Comparison of ENCODE assay signal across 1 cellular context in the genomic region with DNA sequence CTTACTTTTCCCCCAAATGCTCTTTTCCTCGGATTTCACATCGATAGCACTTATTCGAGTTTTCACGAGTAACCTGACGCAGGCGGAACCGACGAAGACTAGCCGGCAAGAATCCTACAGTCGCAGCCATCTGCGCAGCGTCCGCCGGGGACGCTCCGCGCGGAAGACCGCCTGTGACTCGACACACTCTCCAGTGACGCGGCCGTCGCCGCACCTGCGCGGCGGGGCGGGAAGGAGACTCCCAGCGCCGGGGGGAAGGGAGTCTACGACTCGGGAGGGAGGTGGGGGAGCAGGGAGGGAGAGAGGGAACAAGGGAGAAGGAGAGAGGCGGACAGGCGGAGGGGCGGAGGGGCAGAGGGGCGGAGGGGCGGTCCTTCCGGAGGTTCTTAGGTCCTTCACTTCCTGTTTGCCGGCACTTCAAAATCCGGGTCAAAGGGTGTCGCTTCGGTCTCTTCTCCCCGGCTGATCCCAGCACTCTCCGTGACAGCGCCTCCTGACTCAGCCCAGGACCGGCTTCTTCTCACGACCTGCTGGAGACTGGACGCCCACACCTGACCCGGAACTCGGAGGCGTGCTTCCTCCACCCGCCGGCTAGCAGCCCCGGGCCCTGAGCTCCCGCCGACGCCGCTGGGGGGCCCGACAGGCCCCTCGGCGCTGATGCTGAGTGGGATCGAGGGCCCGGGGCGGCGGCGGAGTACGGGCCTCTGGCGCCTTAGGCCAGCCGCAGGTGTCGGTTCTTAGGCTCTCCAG.
TF ChIP-seq lines count a peak whose summit lies in the region.

A gene with protein sequence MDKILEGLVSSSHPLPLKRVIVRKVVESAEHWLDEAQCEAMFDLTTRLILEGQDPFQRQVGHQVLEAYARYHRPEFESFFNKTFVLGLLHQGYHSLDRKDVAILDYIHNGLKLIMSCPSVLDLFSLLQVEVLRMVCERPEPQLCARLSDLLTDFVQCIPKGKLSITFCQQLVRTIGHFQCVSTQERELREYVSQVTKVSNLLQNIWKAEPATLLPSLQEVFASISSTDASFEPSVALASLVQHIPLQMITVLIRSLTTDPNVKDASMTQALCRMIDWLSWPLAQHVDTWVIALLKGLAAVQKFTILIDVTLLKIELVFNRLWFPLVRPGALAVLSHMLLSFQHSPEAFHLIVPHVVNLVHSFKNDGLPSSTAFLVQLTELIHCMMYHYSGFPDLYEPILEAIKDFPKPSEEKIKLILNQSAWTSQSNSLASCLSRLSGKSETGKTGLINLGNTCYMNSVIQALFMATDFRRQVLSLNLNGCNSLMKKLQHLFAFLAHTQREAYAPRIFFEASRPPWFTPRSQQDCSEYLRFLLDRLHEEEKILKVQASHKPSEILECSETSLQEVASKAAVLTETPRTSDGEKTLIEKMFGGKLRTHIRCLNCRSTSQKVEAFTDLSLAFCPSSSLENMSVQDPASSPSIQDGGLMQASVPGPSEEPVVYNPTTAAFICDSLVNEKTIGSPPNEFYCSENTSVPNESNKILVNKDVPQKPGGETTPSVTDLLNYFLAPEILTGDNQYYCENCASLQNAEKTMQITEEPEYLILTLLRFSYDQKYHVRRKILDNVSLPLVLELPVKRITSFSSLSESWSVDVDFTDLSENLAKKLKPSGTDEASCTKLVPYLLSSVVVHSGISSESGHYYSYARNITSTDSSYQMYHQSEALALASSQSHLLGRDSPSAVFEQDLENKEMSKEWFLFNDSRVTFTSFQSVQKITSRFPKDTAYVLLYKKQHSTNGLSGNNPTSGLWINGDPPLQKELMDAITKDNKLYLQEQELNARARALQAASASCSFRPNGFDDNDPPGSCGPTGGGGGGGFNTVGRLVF (plus strand): TSS at position 415 of the 750 bp plus-strand sequence. CDS start 534 bp downstream, outside the sequence.

TF ChIP-seq in HepG2, 621 proteins besides CTCF, POLR2A, EP300 and RAD21 (continued from another document and continues in another):
- TF ChIP-seq, protein P1, sequence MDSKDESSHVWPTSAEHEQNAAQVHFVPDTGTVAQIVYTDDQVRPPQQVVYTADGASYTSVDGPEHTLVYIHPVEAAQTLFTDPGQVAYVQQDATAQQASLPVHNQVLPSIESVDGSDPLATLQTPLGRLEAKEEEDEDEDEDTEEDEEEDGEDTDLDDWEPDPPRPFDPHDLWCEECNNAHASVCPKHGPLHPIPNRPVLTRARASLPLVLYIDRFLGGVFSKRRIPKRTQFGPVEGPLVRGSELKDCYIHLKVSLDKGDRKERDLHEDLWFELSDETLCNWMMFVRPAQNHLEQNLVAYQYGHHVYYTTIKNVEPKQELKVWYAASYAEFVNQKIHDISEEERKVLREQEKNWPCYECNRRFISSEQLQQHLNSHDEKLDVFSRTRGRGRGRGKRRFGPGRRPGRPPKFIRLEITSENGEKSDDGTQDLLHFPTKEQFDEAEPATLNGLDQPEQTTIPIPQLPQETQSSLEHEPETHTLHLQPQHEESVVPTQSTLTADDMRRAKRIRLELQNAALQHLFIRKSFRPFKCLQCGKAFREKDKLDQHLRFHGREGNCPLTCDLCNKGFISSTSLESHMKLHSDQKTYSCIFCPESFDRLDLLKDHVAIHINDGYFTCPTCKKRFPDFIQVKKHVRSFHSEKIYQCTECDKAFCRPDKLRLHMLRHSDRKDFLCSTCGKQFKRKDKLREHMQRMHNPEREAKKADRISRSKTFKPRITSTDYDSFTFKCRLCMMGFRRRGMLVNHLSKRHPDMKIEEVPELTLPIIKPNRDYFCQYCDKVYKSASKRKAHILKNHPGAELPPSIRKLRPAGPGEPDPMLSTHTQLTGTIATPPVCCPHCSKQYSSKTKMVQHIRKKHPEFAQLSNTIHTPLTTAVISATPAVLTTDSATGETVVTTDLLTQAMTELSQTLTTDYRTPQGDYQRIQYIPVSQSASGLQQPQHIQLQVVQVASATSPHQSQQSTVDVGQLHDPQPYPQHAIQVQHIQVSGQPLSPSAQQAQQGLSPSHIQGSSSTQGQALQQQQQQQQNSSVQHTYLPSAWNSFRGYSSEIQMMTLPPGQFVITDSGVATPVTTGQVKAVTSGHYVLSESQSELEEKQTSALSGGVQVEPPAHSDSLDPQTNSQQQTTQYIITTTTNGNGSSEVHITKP (CRISPR knock-in tag; IDR thresholded peaks at IDR 0.05; ENCODE audit: low read depth), result peak; percentile 66
- peak; percentile 71 for TF ChIP-seq PHF8 (CRISPR knock-in tag; IDR thresholded peaks at IDR 0.05)
- TF ChIP-seq TAF15 (IDR thresholded peaks at IDR 0.05; ENCODE audit: low read depth, low read length, poor library complexity, severe bottlenecking), result no peak
- TF ChIP-seq PHF5A (CRISPR knock-in tag; IDR thresholded peaks at IDR 0.05; ENCODE audit: low read depth, unreplicated experiment), result peak; percentile 21
- TF ChIP-seq, protein P2, sequence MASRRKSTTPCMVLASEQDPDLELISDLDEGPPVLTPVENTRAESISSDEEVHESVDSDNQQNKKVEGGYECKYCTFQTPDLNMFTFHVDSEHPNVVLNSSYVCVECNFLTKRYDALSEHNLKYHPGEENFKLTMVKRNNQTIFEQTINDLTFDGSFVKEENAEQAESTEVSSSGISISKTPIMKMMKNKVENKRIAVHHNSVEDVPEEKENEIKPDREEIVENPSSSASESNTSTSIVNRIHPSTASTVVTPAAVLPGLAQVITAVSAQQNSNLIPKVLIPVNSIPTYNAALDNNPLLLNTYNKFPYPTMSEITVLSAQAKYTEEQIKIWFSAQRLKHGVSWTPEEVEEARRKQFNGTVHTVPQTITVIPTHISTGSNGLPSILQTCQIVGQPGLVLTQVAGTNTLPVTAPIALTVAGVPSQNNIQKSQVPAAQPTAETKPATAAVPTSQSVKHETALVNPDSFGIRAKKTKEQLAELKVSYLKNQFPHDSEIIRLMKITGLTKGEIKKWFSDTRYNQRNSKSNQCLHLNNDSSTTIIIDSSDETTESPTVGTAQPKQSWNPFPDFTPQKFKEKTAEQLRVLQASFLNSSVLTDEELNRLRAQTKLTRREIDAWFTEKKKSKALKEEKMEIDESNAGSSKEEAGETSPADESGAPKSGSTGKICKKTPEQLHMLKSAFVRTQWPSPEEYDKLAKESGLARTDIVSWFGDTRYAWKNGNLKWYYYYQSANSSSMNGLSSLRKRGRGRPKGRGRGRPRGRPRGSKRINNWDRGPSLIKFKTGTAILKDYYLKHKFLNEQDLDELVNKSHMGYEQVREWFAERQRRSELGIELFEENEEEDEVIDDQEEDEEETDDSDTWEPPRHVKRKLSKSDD (CRISPR knock-in tag; IDR thresholded peaks at IDR 0.05; ENCODE audit: low read depth), result 0 out of 2 replicates have a peak, but pooled peaks have one; percentile 30
- TF ChIP-seq ZNF547 (CRISPR knock-in tag; IDR thresholded peaks at IDR 0.05), result 0 out of 2 replicates have a peak, but pooled peaks have one; percentile 65
- TF ChIP-seq PPARG (CRISPR knock-in tag; conservative IDR thresholded peaks at IDR 0.05), result no peak
- TF ChIP-seq, protein P3, sequence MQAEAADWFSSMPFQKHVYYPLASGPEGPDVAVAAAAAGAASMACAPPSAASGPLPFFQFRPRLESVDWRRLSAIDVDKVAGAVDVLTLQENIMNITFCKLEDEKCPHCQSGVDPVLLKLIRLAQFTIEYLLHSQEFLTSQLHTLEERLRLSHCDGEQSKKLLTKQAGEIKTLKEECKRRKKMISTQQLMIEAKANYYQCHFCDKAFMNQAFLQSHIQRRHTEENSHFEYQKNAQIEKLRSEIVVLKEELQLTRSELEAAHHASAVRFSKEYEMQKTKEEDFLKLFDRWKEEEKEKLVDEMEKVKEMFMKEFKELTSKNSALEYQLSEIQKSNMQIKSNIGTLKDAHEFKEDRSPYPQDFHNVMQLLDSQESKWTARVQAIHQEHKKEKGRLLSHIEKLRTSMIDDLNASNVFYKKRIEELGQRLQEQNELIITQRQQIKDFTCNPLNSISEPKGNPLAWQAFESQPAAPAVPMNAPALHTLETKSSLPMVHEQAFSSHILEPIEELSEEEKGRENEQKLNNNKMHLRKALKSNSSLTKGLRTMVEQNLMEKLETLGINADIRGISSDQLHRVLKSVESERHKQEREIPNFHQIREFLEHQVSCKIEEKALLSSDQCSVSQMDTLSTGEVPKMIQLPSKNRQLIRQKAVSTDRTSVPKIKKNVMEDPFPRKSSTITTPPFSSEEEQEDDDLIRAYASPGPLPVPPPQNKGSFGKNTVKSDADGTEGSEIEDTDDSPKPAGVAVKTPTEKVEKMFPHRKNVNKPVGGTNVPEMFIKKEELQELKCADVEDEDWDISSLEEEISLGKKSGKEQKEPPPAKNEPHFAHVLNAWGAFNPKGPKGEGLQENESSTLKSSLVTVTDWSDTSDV (CRISPR knock-in tag; IDR thresholded peaks at IDR 0.05), result no peak
- TF ChIP-seq FOXJ3 (CRISPR knock-in tag; IDR thresholded peaks at IDR 0.05; ENCODE audit: borderline replicate concordance), result 0 out of 2 replicates have a peak, but pooled peaks have one; percentile 43
- 0 out of 2 replicates have a peak, but pooled peaks have one; percentile 31 for TF ChIP-seq ZNF350 (CRISPR knock-in tag; IDR thresholded peaks at IDR 0.05; ENCODE audit: borderline replicate concordance, low read depth)
- TF ChIP-seq HOXA3 (CRISPR knock-in tag; IDR thresholded peaks at IDR 0.05), result peak; percentile 83
- TF ChIP-seq, protein P4, sequence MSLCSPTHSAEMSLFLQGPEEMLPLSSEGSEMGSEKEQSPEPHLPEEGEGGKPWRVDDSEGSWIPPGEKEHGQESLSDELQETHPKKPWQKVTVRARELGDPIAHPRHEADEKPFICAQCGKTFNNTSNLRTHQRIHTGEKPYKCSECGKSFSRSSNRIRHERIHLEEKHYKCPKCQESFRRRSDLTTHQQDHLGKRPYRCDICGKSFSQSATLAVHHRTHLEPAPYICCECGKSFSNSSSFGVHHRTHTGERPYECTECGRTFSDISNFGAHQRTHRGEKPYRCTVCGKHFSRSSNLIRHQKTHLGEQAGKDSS (CRISPR knock-in tag; IDR thresholded peaks at IDR 0.05; ENCODE audit: borderline replicate concordance, low read depth), result no peak
- no peak; the same call in 1 of the 2 replicates for TF ChIP-seq NFYB (CRISPR knock-in tag; IDR thresholded peaks at IDR 0.05)
- TF ChIP-seq KLF12 (CRISPR knock-in tag; IDR thresholded peaks at IDR 0.05; ENCODE audit: borderline replicate concordance), result 0 out of 2 replicates have a peak, but pooled peaks have one; percentile 64
- TF ChIP-seq, protein P5, sequence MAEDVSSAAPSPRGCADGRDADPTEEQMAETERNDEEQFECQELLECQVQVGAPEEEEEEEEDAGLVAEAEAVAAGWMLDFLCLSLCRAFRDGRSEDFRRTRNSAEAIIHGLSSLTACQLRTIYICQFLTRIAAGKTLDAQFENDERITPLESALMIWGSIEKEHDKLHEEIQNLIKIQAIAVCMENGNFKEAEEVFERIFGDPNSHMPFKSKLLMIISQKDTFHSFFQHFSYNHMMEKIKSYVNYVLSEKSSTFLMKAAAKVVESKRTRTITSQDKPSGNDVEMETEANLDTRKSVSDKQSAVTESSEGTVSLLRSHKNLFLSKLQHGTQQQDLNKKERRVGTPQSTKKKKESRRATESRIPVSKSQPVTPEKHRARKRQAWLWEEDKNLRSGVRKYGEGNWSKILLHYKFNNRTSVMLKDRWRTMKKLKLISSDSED (CRISPR knock-in tag; IDR thresholded peaks at IDR 0.05), result no peak
- peak; percentile 63 for TF ChIP-seq MXD4 (CRISPR knock-in tag; IDR thresholded peaks at IDR 0.05)
- TF ChIP-seq ZKSCAN8 (CRISPR knock-in tag; IDR thresholded peaks at IDR 0.05; ENCODE audit: borderline replicate concordance), result no peak
- TF ChIP-seq ZNF292 (CRISPR knock-in tag; IDR thresholded peaks at IDR 0.05; ENCODE audit: borderline replicate concordance, low read depth), result peak; percentile 36; the same call in 1 of the 2 replicates
- no peak for TF ChIP-seq GTF2F1 (IDR thresholded peaks at IDR 0.05; ENCODE audit: low read length)
- peak; percentile 30; the same call in 1 of the 2 replicates for TF ChIP-seq HIVEP1 (CRISPR knock-in tag; IDR thresholded peaks at IDR 0.05)
- TF ChIP-seq, protein P6, sequence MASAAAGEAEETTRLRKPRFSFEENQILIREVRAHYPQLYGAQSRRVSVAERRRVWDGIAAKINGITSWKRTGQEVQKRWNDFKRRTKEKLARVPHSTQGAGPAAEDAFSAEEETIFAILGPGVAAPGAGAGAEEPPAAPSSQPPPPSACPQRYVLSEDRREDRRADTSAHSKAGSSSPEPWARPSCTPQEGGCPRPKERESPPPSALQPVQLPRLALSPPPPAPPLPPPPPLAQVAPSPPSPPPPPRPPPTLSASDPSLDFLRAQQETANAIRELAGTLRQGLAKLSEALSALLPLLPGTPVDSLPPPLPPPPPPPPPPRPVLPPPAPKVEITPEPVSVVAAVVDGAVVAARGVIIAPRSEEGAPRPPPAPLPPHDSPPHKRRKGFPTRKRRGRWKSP (CRISPR knock-in tag; IDR thresholded peaks at IDR 0.05), result peak; percentile 93
- TF ChIP-seq ZNF615 (CRISPR knock-in tag; IDR thresholded peaks at IDR 0.05; ENCODE audit: borderline replicate concordance), result no peak
- TF ChIP-seq GATAD2A (CRISPR knock-in tag; IDR thresholded peaks at IDR 0.05), result peak; percentile 58; the same call in 1 of the 2 replicates
- TF ChIP-seq, protein P7, sequence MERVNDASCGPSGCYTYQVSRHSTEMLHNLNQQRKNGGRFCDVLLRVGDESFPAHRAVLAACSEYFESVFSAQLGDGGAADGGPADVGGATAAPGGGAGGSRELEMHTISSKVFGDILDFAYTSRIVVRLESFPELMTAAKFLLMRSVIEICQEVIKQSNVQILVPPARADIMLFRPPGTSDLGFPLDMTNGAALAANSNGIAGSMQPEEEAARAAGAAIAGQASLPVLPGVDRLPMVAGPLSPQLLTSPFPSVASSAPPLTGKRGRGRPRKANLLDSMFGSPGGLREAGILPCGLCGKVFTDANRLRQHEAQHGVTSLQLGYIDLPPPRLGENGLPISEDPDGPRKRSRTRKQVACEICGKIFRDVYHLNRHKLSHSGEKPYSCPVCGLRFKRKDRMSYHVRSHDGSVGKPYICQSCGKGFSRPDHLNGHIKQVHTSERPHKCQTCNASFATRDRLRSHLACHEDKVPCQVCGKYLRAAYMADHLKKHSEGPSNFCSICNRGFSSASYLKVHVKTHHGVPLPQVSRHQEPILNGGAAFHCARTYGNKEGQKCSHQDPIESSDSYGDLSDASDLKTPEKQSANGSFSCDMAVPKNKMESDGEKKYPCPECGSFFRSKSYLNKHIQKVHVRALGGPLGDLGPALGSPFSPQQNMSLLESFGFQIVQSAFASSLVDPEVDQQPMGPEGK (CRISPR knock-in tag; IDR thresholded peaks at IDR 0.05), result peak; percentile 24; the same call in 1 of the 2 replicates
- TF ChIP-seq CBFB (CRISPR knock-in tag; IDR thresholded peaks at IDR 0.05), result no peak
- no peak; the same call in 1 of the 2 replicates for TF ChIP-seq RXRA (CRISPR knock-in tag; IDR thresholded peaks at IDR 0.05)
- TF ChIP-seq MBD4 (IDR thresholded peaks at IDR 0.05; ENCODE audit: borderline replicate concordance, low read length), result no peak
- TF ChIP-seq, protein P8, sequence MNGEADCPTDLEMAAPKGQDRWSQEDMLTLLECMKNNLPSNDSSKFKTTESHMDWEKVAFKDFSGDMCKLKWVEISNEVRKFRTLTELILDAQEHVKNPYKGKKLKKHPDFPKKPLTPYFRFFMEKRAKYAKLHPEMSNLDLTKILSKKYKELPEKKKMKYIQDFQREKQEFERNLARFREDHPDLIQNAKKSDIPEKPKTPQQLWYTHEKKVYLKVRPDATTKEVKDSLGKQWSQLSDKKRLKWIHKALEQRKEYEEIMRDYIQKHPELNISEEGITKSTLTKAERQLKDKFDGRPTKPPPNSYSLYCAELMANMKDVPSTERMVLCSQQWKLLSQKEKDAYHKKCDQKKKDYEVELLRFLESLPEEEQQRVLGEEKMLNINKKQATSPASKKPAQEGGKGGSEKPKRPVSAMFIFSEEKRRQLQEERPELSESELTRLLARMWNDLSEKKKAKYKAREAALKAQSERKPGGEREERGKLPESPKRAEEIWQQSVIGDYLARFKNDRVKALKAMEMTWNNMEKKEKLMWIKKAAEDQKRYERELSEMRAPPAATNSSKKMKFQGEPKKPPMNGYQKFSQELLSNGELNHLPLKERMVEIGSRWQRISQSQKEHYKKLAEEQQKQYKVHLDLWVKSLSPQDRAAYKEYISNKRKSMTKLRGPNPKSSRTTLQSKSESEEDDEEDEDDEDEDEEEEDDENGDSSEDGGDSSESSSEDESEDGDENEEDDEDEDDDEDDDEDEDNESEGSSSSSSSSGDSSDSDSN (CRISPR knock-in tag; IDR thresholded peaks at IDR 0.05), result peak; percentile 92
- TF ChIP-seq IRF2 (CRISPR knock-in tag; IDR thresholded peaks at IDR 0.05), result 0 out of 2 replicates have a peak, but pooled peaks have one; percentile 8
- peak; percentile 71 for TF ChIP-seq ZMYM4 (CRISPR knock-in tag; IDR thresholded peaks at IDR 0.05)
- peak; percentile 77 for TF ChIP-seq HDAC1 (CRISPR knock-in tag; IDR thresholded peaks at IDR 0.05)
